ENCODE assay signal across 20 cellular contexts in the genomic region with DNA sequence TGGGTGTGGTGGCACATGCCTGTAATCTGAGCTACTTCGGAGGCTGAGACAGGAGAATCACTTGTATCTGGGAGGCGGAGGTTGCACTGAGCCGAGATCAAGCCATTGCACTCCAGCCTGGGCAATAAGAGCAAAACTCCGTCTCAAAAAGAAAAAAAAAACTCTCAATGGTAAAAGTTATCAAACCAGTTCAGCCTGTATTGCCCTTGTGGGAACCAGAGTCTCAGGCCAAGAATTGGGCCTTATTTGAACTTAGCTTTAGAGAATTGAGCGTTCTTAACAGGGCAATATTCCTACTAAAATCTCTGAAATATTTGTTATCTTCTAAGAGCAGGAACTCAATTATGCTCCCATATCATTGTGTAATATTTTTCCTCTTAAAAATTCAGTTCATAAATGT. TPM values are rescaled to one million over a fixed set of nuclear protein-coding genes. Genes with fewer than 3 reads are reported as not detected.
DNase-seq lines count a peak whose midpoint lies in the region; ATAC-seq and TF ChIP-seq lines count a peak whose summit lies in the region.
"Had no signal": no experiment of that assay in that cellular context is flagged by ENCODE, and none has a peak within 500 bp of the region (broad histone marks: within the 10 kb centered on the region; RNA-seq: fewer than 3 reads in every experiment).

No MANE protein-coding gene starts in this region.

- H3K36me3 ChIP-seq in body of pancreas (replicated peaks in 1 of 2; ENCODE audit: insufficient read depth in 1 of 2, low read depth in 2 of 2) (no peaks in the 10 kb centered on the region), mucosa of descending colon (ENCODE audit: low read depth) (no peaks in the 10 kb centered on the region), upper lobe of right lung (no peaks in the 10 kb centered on the region), tibial nerve (no peaks in the 10 kb centered on the region)
- H3K36me3 ChIP-seq: Peyer's patch had no signal

- intact Hi-C loops in body of pancreas (cut with DNase I): no loop called here
- intact Hi-C loops in mucosa of descending colon (cut with DNase I, micrococcal nuclease): no loop called here
- intact Hi-C loops in upper lobe of right lung (cut with DNase I): no loop called here
- intact Hi-C loops in MCF 10A (cut with micrococcal nuclease): loop anchor here (10.0 kb wide), 1 partner anchor 465 kb away; a partner anchor contains a TSS

- H3K4me1 ChIP-seq in body of pancreas (peaks cover 34% of the 10 kb centered on the region), mucosa of descending colon (ENCODE audit: low read depth) (peaks cover 3% of the 10 kb centered on the region), upper lobe of right lung (no peaks in the 10 kb centered on the region), tibial nerve (no peaks in the 10 kb centered on the region)
- H3K4me1 ChIP-seq: Peyer's patch had no signal

- TF ChIP-seq CTCF in body of pancreas (IDR thresholded peaks at IDR 0.05) (no peak), mucosa of descending colon (IDR thresholded peaks at IDR 0.05) (no peak), upper lobe of right lung (IDR thresholded peaks at IDR 0.05) (no peak), tibial nerve (IDR thresholded peaks at IDR 0.05) (no peak), MCF 10A (IDR thresholded peaks at IDR 0.05; ENCODE audit: unreplicated experiment) (no peak)

- WGBS in body of pancreas, 2 donors: 35 to 36% methylated on average over 5 of the region's 5 CpGs
- WGBS in tibial nerve, 2 donors: 94 to 98% methylated on average over 5 of the region's 5 CpGs

- peak overlapping the region in 3 of 4 donors; percentile 9 to 59 (median 58) for H3K27ac ChIP-seq in body of pancreas
- no peak overlapping the region for H3K27ac ChIP-seq in upper lobe of right lung
- H3K27ac ChIP-seq in tibial nerve: no peak overlapping the region
- H3K27ac ChIP-seq: A549, Peyer's patch had no signal

- no peak overlapping the region for H3K4me3 Mint-ChIP-seq in MCF 10A (ENCODE audit: unreplicated experiment)
- H3K4me3 Mint-ChIP-seq: CD14-positive monocyte had no signal

- ATAC-seq in body of pancreas (peak; percentile 82), mucosa of descending colon (peak; percentile 64), upper lobe of right lung (peak; percentile 61), HG02938 (IDR thresholded peaks at IDR 0.05; ENCODE audit: unreplicated experiment) (no peak)
- ATAC-seq: A549, GM12878 had no signal

- POLR2A ChIA-PET in MCF 10A (lab: Yijun Ruan, JAX): interaction anchor here (0.9 to 7.8 kb wide), 7 partner anchors 8 to 54 kb away, joined by 3 to 69 read pairs (median 5); a partner anchor contains a TSS

- H3K27me3 ChIP-seq in body of pancreas (no peaks in the 10 kb centered on the region), upper lobe of right lung (no peaks in the 10 kb centered on the region), tibial nerve (no peaks in the 10 kb centered on the region)
- H3K27me3 ChIP-seq: Peyer's patch had no signal

- peaks cover 2% of the 10 kb centered on the region for H3K4me1 Mint-ChIP-seq in MCF 10A (ENCODE audit: insufficient read depth, unreplicated experiment)
- H3K4me1 Mint-ChIP-seq: CD14-positive monocyte had no signal

- H3K4me3 ChIP-seq in body of pancreas (no peak overlapping the region), mucosa of descending colon (no peak overlapping the region), upper lobe of right lung (no peak overlapping the region), tibial nerve (no peak overlapping the region)
- H3K4me3 ChIP-seq: A549, GM12878, Peyer's patch had no signal

- no peaks in the 10 kb centered on the region for H3K9me3 Mint-ChIP-seq in MCF 10A (ENCODE audit: unreplicated experiment)

- CTCF ChIA-PET in MCF 10A (lab: Yijun Ruan, JAX): interaction anchor here (0.6 kb wide), 2 partner anchors 17 to 52 kb away, joined by 3 read pairs; no protein-coding TSS in a partner anchor

- H3K27me3 Mint-ChIP-seq in MCF 10A (ENCODE audit: insufficient read depth, unreplicated experiment): no peaks in the 10 kb centered on the region

- no peak for TF ChIP-seq POLR2A in body of pancreas (IDR thresholded peaks at IDR 0.05)
- no peak for TF ChIP-seq POLR2A in tibial nerve (IDR thresholded peaks at IDR 0.05)

- no peak for TF ChIP-seq EP300 in tibial nerve (IDR thresholded peaks at IDR 0.05)

- no peaks in the 10 kb centered on the region for H3K36me3 Mint-ChIP-seq in MCF 10A (ENCODE audit: insufficient read depth, unreplicated experiment)
- H3K36me3 Mint-ChIP-seq: CD14-positive monocyte had no signal

- H3K27ac Mint-ChIP-seq in MCF 10A (ENCODE audit: low read depth, unreplicated experiment): no peak overlapping the region
- H3K27ac Mint-ChIP-seq: CD14-positive monocyte had no signal

- DNase-seq in NCI-H510A (lab: John Stamatoyannopoulos, UW) (peak; percentile 15), NCI-H510A treated with DMSO at 0.1 percent for 48 hours (lab: John Stamatoyannopoulos, UW) (no peak), body of pancreas (peak; percentile 30 to 54 (median 47)), mucosa of descending colon (peak in 1 of 3 donors; percentile 39), upper lobe of right lung (no peak), tibial nerve (ENCODE audit: low spot score in 2 of 2) (no peak), MCF 10A (ENCODE audit: unreplicated experiment) (no peak)
- DNase-seq: COR-L47, HCEC 1CT, IMR-90, NCI-H1436 treated with DMSO at 0.1 percent for 48 hours, NCI-H2081, NCI-H345, NCI-H748 treated with DMSO at 0.1 percent for 48 hours, Peyer's patch, Right ventricle myocardium superior had no signal

- H3K9me3 ChIP-seq in body of pancreas (no peaks in the 10 kb centered on the region), mucosa of descending colon (no peaks in the 10 kb centered on the region), upper lobe of right lung (no peaks in the 10 kb centered on the region), tibial nerve (no peaks in the 10 kb centered on the region)
- H3K9me3 ChIP-seq: A549, Peyer's patch had no signal

- no TSS peak for BruUV-seq in MCF 10A (replicated peaks; lab: Mats Ljungman, UMichigan)

RNA-seq across cellular contexts. Expression of a gene that starts 7.7 kb away (rescaled TPM):
- total RNA-seq in body of pancreas: 10 to 100 TPM; 54.1 to 93.4 TPM
- total RNA-seq in mucosa of descending colon: 10 to 100 TPM; 74.7 to 92.1 (median 91.3) TPM
- 198 TPM for total RNA-seq in upper lobe of right lung
- total RNA-seq in tibial nerve: 10 to 100 TPM; 75.9 to 99.6 (median 85.8) TPM
- 353 and 383 TPM in 2 replicates for total RNA-seq in MCF 10A (2022)

RNA-seq across cellular contexts. Expression of a gene that starts 54.3 kb away (rescaled TPM):
- total RNA-seq in body of pancreas: 1 to 10 TPM; 2.1 to 2.6 TPM
- total RNA-seq in mucosa of descending colon: 1 to 10 TPM; 5.9 to 8.4 (median 6.5) TPM
- 12.2 TPM for total RNA-seq in upper lobe of right lung
- 10 to 100 TPM in 1 of 4 donors, 1 to 10 TPM in 3; 2.9 to 23.1 (median 3.6) TPM for total RNA-seq in tibial nerve
- 7.3 and 7.6 TPM in 2 replicates for total RNA-seq in MCF 10A (2022)

Comparison
In these comparisons a context has a peak if more than half of its experiments do, and no peak if none do; other contexts are left out.
1. DNase-seq: peak in NCI-H510A (single experiment) and body of pancreas (4 of 4); none in NCI-H510A treated with DMSO at 0.1 percent for 48 hours (single experiment), upper lobe of right lung (single experiment), tibial nerve (0 of 2) and MCF 10A (single experiment).
2. H3K27ac ChIP-seq: peak in body of pancreas (3 of 4); none in upper lobe of right lung (single experiment) and tibial nerve (0 of 4).